ENCODE assay signal across 16 cellular contexts in genomic region chr6:34447381-34447780, GRCh38. TPM values are rescaled to one million over a fixed set of nuclear protein-coding genes. Genes with fewer than 3 reads are reported as not detected.
"Had no signal": no experiment of that assay in that cellular context is flagged by ENCODE, and none has a peak within 500 bp of the region (broad histone marks: within the 10 kb centered on the region; RNA-seq: fewer than 3 reads in every experiment).

No MANE protein-coding gene starts in this region.

- H3K36me3 Mint-ChIP-seq: activated naive CD8-positive, alpha-beta T cell treated with anti-CD3 and anti-CD28 coated beads for 36 hours had no signal

- DNase-seq: activated CD4-positive, CD25-positive, alpha-beta regulatory T cell treated with anti-CD3 and anti-CD28 coated beads, Interleukin-2, amount 50 U/mL, for 72 hours; activated naive CD8-positive, alpha-beta T cell treated with anti-CD3 and anti-CD28 coated beads for 36 hours; amygdala; colonic mucosa; islet precursor cell; mammary epithelial cell; naive B cell; retina; stimulated activated CD4-positive, alpha-beta T cell treated with anti-CD3 and anti-CD28 coated beads, Interleukin-2, amount 100 ng/mL, for 48 hours; stimulated activated naive B cell treated with anti-CD40 and anti-IgM and Interleukin-4, amounts not matched to agents 10 μg/mL and 1 μg/mL and 100 μg/mL, for 72 hours; thyroid gland had no signal

- H3K9me3 Mint-ChIP-seq: activated naive CD8-positive, alpha-beta T cell treated with anti-CD3 and anti-CD28 coated beads for 36 hours; activated T-helper 1 cell treated with anti-CD3 and anti-CD28 coated beads, Interleukin-12 subunit alpha, Interleukin-12 subunit beta, Interleukin-2, Interleukin-4 antibody, amounts not matched to agents 30 ng/mL and 10 ng/mL and 1 ng/mL, durations not matched to agents 14 hours and 24 hours and 36 hours; T-helper 2 cell treated with Interferon-gamma antibody and Interleukin-4, amounts not matched to agents 5 μg/mL and 100 μg/mL, for 36 hours had no signal

- ATAC-seq: body of pancreas had no signal

- H3K4me1 Mint-ChIP-seq: activated naive CD8-positive, alpha-beta T cell treated with anti-CD3 and anti-CD28 coated beads for 36 hours; naive B cell; stimulated activated naive B cell treated with anti-CD40 and anti-IgM and Interleukin-4, amounts not matched to agents 10 μg/mL and 1 μg/mL and 100 μg/mL, for 72 hours had no signal

- H3K27ac Mint-ChIP-seq: activated naive CD8-positive, alpha-beta T cell treated with anti-CD3 and anti-CD28 coated beads for 36 hours; activated T-helper 1 cell treated with anti-CD3 and anti-CD28 coated beads, Interleukin-12 subunit alpha, Interleukin-12 subunit beta, Interleukin-2, Interleukin-4 antibody, amounts not matched to agents 30 ng/mL and 10 ng/mL and 1 ng/mL, durations not matched to agents 14 hours and 24 hours and 36 hours; naive B cell; stimulated activated naive B cell treated with anti-CD40 and anti-IgM and Interleukin-4, amounts not matched to agents 10 μg/mL and 1 μg/mL and 100 μg/mL, for 72 hours; T-helper 2 cell treated with Interferon-gamma antibody and Interleukin-4, amounts not matched to agents 5 μg/mL and 100 μg/mL, for 36 hours had no signal

- H3K4me3 Mint-ChIP-seq: activated naive CD8-positive, alpha-beta T cell treated with anti-CD3 and anti-CD28 coated beads for 36 hours; activated T-helper 1 cell treated with anti-CD3 and anti-CD28 coated beads, Interleukin-12 subunit alpha, Interleukin-12 subunit beta, Interleukin-2, Interleukin-4 antibody, amounts not matched to agents 30 ng/mL and 10 ng/mL and 1 ng/mL, durations not matched to agents 14 hours and 24 hours and 36 hours; naive B cell; stimulated activated naive B cell treated with anti-CD40 and anti-IgM and Interleukin-4, amounts not matched to agents 10 μg/mL and 1 μg/mL and 100 μg/mL, for 72 hours; T-helper 2 cell treated with Interferon-gamma antibody and Interleukin-4, amounts not matched to agents 5 μg/mL and 100 μg/mL, for 36 hours had no signal

- H3K27me3 Mint-ChIP-seq: activated naive CD8-positive, alpha-beta T cell treated with anti-CD3 and anti-CD28 coated beads for 36 hours; naive B cell had no signal

RNA-seq across cellular contexts. Expression of gene PACSIN1, which starts 18.5 kb away (rescaled TPM):
- total RNA-seq: activated T-helper 1 cell treated with anti-CD3 and anti-CD28 coated beads, Interleukin-12 subunit alpha, Interleukin-12 subunit beta, Interleukin-2, Interleukin-4 antibody, amounts not matched to agents 30 ng/mL and 10 ng/mL and 1 ng/mL, durations not matched to agents 14 hours and 24 hours and 36 hours; glomerular endothelial cell; left lobe of liver; mammary epithelial cell had no signal
